32 cellular contexts compared by ENCODE assay signal in genomic region chr1:5343256-5344020, GRCh38.
"Had no signal": no experiment of that assay in that cellular context is flagged by ENCODE, and none has a peak within 500 bp of the region (broad histone marks: within the 10 kb centered on the region; RNA-seq: fewer than 3 reads in every experiment).

No MANE protein-coding gene starts in this region.

- H3K9ac ChIP-seq: SK-N-SH had no signal

- H3K4me3 ChIP-seq: MG63, Peyer's patch, SJSA1 had no signal

- H3K27ac ChIP-seq: brain microvascular endothelial cell, Peyer's patch, SJSA1 had no signal

- H3K4me2 ChIP-seq: SK-N-SH had no signal

- H3K9me3 ChIP-seq: MG63, Peyer's patch, SK-N-SH had no signal

- H3K36me3 ChIP-seq: brain microvascular endothelial cell, MG63, Peyer's patch, SJSA1 had no signal

- DNase-seq: activated CD4-positive, alpha-beta memory T cell treated with anti-CD3 and anti-CD28 coated beads for 36 hours; activated CD4-positive, alpha-beta T cell treated with anti-CD3 and anti-CD28 coated beads, Interleukin-2, amount 10 ng/mL, durations not matched to agents 7 days and 5 days; activated CD8-positive, alpha-beta memory T cell treated with anti-CD3 and anti-CD28 coated beads, Interleukin-2, amount 50 U/mL, for 4 hours; activated effector memory CD4-positive, alpha-beta T cell treated with anti-CD3 and anti-CD28 coated beads, Interleukin-2, amount 50 U/mL, for 16 hours; activated naive CD4-positive, alpha-beta T cell; activated naive CD4-positive, alpha-beta T cell treated with anti-CD3 and anti-CD28 coated beads, Interleukin-2, amount 50 U/mL, for 16 hours; activated naive CD8-positive, alpha-beta T cell treated with anti-CD3 and anti-CD28 coated beads for 36 hours; activated T-cell treated with anti-CD3 and anti-CD28 coated beads for 4 hours; activated T-cell treated with anti-CD3 and anti-CD28 coated beads, Interleukin-2, amount 50 U/mL, for 4 hours; amniotic stem cell; aorta; brain microvascular endothelial cell; central memory CD4-positive, alpha-beta T cell; Kasumi-1; KG1; MG63; NCI-H1048; NCI-H1105 treated with DMSO at 0.1 percent for 48 hours; NCI-H1436; NCI-H1694; NCI-H1930; NCI-H2081 treated with DMSO at 0.1 percent for 48 hours; NCI-H226; NCI-H446 treated with DMSO at 0.1 percent for 48 hours; NCI-H524; NCI-H69; PC-3; Peyer's patch; RPMI8226; SHP77 treated with DMSO at 0.1 percent for 48 hours; SK-N-SH had no signal

- H3K4me1 ChIP-seq: Peyer's patch, SJSA1 had no signal

- H3K27me3 ChIP-seq: brain microvascular endothelial cell, MG63, Peyer's patch, SJSA1 had no signal
